ENCODE assay signal across 1 cellular context in the genomic region with DNA sequence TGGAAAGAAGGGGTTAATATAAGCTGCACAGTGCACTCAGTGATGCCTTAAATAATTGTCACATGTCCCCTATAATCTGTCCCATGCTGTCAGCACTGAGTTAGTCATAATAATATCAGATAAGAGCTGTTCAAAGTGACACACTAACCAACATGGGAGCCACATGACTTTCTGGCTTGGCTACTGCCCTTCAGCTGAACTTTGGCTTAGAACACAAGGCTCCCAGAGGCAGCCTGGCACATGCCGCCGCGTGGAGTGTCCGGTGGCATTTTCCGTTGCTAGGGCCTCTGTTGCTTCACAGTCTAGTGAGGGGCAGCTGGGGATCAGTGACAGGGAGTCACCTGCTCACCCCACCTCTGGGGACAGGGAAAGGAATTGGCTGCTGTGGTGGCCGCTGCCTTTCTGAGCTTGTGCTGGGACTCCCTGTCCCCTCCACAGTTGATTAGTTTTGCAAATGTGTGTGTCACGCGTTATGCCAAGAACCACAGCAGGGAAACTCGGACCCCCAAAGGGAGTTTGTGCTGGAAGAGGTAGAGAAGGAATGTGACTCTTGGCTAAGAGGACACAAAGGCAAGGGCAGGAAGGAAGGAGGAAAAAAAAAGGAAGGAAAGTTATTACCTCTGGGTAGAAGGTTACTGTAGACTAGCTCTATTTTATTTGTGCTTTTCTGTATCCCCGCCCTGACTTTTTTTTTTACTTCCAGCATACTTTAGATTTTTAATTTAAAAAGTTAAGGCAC.
TF ChIP-seq lines count a peak whose summit lies in the region.

No MANE protein-coding gene starts in this region.

TF ChIP-seq in HepG2, 621 proteins besides CTCF, POLR2A, EP300 and RAD21 (continued from another document and continues in another):
- TF ChIP-seq, protein P1, sequence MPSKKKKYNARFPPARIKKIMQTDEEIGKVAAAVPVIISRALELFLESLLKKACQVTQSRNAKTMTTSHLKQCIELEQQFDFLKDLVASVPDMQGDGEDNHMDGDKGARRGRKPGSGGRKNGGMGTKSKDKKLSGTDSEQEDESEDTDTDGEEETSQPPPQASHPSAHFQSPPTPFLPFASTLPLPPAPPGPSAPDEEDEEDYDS (CRISPR knock-in tag; IDR thresholded peaks at IDR 0.05): no peak
- TF ChIP-seq ZNF382 (CRISPR knock-in tag; IDR thresholded peaks at IDR 0.05; ENCODE audit: borderline replicate concordance) (no peak), ZNF24 (IDR thresholded peaks at IDR 0.05) (no peak), ZSCAN9 (CRISPR knock-in tag; IDR thresholded peaks at IDR 0.05; ENCODE audit: borderline replicate concordance) (no peak), ZNF547 (CRISPR knock-in tag; IDR thresholded peaks at IDR 0.05) (no peak), ZNF557 (CRISPR knock-in tag; IDR thresholded peaks at IDR 0.05) (no peak), FOXK1 (CRISPR knock-in tag; IDR thresholded peaks at IDR 0.05; ENCODE audit: borderline replicate concordance, low read depth) (no peak), SSRP1 (CRISPR knock-in tag; IDR thresholded peaks at IDR 0.05) (no peak), HES4 (CRISPR knock-in tag; IDR thresholded peaks at IDR 0.05; ENCODE audit: borderline replicate concordance) (no peak), KAT7 (CRISPR knock-in tag; IDR thresholded peaks at IDR 0.05; ENCODE audit: borderline replicate concordance) (no peak), GABPB1 (CRISPR knock-in tag; IDR thresholded peaks at IDR 0.05) (no peak), ZNF367 (CRISPR knock-in tag; IDR thresholded peaks at IDR 0.05; ENCODE audit: borderline replicate concordance) (no peak), ZNF260 (CRISPR knock-in tag; IDR thresholded peaks at IDR 0.05; ENCODE audit: borderline replicate concordance, low read depth) (no peak), GATAD1 (CRISPR knock-in tag; IDR thresholded peaks at IDR 0.05) (no peak), ZNF660 (CRISPR knock-in tag; IDR thresholded peaks at IDR 0.05; ENCODE audit: borderline replicate concordance, low read depth) (no peak), ATF7-NPFF (CRISPR knock-in tag; IDR thresholded peaks at IDR 0.05; ENCODE audit: low read depth) (no peak), ZNF468 (CRISPR knock-in tag; IDR thresholded peaks at IDR 0.05) (no peak), FOXJ3 (CRISPR knock-in tag; IDR thresholded peaks at IDR 0.05; ENCODE audit: borderline replicate concordance) (no peak), ZKSCAN8 (CRISPR knock-in tag; IDR thresholded peaks at IDR 0.05; ENCODE audit: borderline replicate concordance) (no peak), PAWR (CRISPR knock-in tag; IDR thresholded peaks at IDR 0.05; ENCODE audit: borderline replicate concordance) (no peak), CBX2 (IDR thresholded peaks at IDR 0.05; ENCODE audit: low read depth, low read length) (no peak), CBX2 (CRISPR knock-in tag; IDR thresholded peaks at IDR 0.05; ENCODE audit: low read depth) (no peak), ZNF766 (CRISPR knock-in tag; IDR thresholded peaks at IDR 0.05; ENCODE audit: borderline replicate concordance) (no peak), ZSCAN30 (CRISPR knock-in tag; IDR thresholded peaks at IDR 0.05) (no peak), FOSL2 (CRISPR knock-in tag; IDR thresholded peaks at IDR 0.05) (peak; percentile 61), ZNF12 (CRISPR knock-in tag; IDR thresholded peaks at IDR 0.05) (no peak)
- TF ChIP-seq, protein P2, sequence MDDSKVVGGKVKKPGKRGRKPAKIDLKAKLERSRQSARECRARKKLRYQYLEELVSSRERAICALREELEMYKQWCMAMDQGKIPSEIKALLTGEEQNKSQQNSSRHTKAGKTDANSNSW (CRISPR knock-in tag; IDR thresholded peaks at IDR 0.05; ENCODE audit: borderline replicate concordance): no peak
- TF ChIP-seq, protein P3, sequence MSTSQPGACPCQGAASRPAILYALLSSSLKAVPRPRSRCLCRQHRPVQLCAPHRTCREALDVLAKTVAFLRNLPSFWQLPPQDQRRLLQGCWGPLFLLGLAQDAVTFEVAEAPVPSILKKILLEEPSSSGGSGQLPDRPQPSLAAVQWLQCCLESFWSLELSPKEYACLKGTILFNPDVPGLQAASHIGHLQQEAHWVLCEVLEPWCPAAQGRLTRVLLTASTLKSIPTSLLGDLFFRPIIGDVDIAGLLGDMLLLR (CRISPR knock-in tag; IDR thresholded peaks at IDR 0.05): no peak
- TF ChIP-seq, protein P4, sequence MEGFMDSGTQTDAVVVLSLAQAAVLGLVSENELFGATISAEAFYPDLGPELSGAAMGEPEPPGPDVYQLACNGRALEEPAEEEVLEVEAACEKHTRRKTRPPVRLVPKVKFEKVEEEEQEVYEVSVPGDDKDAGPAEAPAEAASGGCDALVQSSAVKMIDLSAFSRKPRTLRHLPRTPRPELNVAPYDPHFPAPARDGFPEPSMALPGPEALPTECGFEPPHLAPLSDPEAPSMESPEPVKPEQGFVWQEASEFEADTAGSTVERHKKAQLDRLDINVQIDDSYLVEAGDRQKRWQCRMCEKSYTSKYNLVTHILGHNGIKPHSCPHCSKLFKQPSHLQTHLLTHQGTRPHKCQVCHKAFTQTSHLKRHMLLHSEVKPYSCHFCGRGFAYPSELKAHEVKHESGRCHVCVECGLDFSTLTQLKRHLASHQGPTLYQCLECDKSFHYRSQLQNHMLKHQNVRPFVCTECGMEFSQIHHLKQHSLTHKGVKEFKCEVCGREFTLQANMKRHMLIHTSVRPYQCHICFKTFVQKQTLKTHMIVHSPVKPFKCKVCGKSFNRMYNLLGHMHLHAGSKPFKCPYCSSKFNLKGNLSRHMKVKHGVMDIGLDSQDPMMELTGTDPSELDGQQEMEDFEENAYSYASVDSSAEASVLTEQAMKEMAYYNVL (CRISPR knock-in tag; IDR thresholded peaks at IDR 0.05; ENCODE audit: borderline replicate concordance): no peak
- TF ChIP-seq, protein P5, sequence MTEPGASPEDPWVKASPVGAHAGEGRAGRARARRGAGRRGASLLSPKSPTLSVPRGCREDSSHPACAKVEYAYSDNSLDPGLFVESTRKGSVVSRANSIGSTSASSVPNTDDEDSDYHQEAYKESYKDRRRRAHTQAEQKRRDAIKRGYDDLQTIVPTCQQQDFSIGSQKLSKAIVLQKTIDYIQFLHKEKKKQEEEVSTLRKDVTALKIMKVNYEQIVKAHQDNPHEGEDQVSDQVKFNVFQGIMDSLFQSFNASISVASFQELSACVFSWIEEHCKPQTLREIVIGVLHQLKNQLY (CRISPR knock-in tag; IDR thresholded peaks at IDR 0.05): no peak
- TF ChIP-seq, protein P6, sequence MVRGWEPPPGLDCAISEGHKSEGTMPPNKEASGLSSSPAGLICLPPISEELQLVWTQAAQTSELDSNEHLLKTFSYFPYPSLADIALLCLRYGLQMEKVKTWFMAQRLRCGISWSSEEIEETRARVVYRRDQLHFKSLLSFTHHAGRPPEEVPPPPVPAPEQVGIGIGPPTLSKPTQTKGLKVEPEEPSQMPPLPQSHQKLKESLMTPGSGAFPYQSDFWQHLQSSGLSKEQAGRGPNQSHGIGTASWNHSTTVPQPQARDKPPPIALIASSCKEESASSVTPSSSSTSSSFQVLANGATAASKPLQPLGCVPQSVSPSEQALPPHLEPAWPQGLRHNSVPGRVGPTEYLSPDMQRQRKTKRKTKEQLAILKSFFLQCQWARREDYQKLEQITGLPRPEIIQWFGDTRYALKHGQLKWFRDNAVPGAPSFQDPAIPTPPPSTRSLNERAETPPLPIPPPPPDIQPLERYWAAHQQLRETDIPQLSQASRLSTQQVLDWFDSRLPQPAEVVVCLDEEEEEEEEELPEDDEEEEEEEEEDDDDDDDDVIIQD (CRISPR knock-in tag; IDR thresholded peaks at IDR 0.05; ENCODE audit: low read depth): no peak
- TF ChIP-seq, protein P7, sequence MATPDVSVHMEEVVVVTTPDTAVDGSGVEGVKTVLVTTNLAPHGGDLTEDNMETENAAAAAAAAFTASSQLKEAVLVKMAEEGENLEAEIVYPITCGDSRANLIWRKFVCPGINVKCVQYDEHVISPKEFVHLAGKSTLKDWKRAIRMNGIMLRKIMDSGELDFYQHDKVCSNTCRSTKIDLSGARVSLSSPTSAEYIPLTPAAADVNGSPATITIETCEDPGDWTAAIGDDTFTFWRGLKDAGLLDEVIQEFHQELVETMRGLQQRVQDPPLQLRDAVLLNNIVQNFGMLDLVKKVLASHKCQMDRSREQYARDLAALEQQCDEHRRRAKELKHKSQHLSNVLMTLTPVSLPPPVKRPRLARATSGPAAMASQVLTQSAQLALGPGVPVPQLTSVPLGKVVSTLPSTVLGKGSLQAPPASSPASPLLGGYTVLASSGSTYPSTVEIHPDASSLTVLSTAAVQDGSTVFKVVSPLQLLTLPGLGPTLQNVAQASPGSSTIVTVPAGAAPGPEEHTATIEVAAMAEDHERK (CRISPR knock-in tag; IDR thresholded peaks at IDR 0.05; ENCODE audit: low read depth): no peak
- TF ChIP-seq, protein P8, sequence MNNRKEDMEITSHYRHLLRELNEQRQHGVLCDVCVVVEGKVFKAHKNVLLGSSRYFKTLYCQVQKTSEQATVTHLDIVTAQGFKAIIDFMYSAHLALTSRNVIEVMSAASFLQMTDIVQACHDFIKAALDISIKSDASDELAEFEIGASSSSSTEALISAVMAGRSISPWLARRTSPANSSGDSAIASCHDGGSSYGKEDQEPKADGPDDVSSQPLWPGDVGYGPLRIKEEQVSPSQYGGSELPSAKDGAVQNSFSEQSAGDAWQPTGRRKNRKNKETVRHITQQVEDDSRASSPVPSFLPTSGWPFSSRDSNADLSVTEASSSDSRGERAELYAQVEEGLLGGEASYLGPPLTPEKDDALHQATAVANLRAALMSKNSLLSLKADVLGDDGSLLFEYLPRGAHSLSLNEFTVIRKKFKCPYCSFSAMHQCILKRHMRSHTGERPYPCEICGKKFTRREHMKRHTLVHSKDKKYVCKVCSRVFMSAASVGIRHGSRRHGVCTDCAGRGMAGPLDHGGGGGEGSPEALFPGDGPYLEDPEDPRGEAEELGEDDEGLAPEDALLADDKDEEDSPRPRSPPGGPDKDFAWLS (CRISPR knock-in tag; IDR thresholded peaks at IDR 0.05; ENCODE audit: borderline replicate concordance): no peak
- TF ChIP-seq, protein P9, sequence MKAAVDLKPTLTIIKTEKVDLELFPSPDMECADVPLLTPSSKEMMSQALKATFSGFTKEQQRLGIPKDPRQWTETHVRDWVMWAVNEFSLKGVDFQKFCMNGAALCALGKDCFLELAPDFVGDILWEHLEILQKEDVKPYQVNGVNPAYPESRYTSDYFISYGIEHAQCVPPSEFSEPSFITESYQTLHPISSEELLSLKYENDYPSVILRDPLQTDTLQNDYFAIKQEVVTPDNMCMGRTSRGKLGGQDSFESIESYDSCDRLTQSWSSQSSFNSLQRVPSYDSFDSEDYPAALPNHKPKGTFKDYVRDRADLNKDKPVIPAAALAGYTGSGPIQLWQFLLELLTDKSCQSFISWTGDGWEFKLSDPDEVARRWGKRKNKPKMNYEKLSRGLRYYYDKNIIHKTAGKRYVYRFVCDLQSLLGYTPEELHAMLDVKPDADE (CRISPR knock-in tag; IDR thresholded peaks at IDR 0.05): no peak
- TF ChIP-seq, protein P10, sequence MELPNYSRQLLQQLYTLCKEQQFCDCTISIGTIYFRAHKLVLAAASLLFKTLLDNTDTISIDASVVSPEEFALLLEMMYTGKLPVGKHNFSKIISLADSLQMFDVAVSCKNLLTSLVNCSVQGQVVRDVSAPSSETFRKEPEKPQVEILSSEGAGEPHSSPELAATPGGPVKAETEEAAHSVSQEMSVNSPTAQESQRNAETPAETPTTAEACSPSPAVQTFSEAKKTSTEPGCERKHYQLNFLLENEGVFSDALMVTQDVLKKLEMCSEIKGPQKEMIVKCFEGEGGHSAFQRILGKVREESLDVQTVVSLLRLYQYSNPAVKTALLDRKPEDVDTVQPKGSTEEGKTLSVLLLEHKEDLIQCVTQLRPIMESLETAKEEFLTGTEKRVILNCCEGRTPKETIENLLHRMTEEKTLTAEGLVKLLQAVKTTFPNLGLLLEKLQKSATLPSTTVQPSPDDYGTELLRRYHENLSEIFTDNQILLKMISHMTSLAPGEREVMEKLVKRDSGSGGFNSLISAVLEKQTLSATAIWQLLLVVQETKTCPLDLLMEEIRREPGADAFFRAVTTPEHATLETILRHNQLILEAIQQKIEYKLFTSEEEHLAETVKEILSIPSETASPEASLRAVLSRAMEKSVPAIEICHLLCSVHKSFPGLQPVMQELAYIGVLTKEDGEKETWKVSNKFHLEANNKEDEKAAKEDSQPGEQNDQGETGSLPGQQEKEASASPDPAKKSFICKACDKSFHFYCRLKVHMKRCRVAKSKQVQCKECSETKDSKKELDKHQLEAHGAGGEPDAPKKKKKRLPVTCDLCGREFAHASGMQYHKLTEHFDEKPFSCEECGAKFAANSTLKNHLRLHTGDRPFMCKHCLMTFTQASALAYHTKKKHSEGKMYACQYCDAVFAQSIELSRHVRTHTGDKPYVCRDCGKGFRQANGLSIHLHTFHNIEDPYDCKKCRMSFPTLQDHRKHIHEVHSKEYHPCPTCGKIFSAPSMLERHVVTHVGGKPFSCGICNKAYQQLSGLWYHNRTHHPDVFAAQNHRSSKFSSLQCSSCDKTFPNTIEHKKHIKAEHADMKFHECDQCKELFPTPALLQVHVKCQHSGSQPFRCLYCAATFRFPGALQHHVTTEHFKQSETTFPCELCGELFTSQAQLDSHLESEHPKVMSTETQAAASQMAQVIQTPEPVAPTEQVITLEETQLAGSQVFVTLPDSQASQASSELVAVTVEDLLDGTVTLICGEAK (IDR thresholded peaks at IDR 0.05): no peak
- TF ChIP-seq, protein P10 (CRISPR knock-in tag; IDR thresholded peaks at IDR 0.05): no peak
